Comparison of ENCODE assay signal across 30 cellular contexts in the genomic region with DNA sequence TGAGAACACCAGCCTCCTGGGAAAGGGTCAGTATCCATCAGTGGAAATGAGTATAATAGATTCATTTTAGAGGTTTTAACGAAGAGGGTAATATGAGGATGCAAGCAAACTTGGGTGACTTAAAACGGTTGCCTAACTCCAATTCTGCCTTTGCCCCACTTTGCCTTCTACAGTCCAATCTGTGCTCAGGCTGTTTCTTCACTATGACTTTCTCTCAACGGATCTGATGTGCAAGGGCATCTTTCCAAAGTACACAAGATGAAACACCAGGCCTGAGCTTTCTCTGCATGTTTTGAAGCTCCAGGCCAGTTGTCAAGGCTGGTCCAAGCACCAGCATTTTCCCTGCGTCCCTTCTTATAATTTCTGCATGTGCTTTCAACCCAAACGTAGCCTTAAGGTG.
DNase-seq lines count a peak whose midpoint lies in the region; FAIRE-seq and TF ChIP-seq lines count a peak whose summit lies in the region.
"Had no signal": no experiment of that assay in that cellular context is flagged by ENCODE, and none has a peak within 500 bp of the region (broad histone marks: within the 10 kb centered on the region; RNA-seq: fewer than 3 reads in every experiment).

No MANE protein-coding gene starts in this region.

- H3K9me3 ChIP-seq in OCI-LY3 (ENCODE audit: insufficient read depth, low read length) (no peaks in the 10 kb centered on the region), astrocyte (ENCODE audit: insufficient read depth, low read depth, low read length) (no peaks in the 10 kb centered on the region), smooth muscle cell (replicated peaks; ENCODE audit: low read depth) (no peaks in the 10 kb centered on the region)
- H3K9me3 ChIP-seq: breast epithelium, colonic mucosa, heart left ventricle, MG63, tibial artery had no signal

- peaks cover 7% of the 10 kb centered on the region for H3K4me1 Mint-ChIP-seq in astrocyte (ENCODE audit: low read depth, unreplicated experiment)
- H3K4me1 Mint-ChIP-seq: activated naive CD8-positive, alpha-beta T cell treated with anti-CD3 and anti-CD28 coated beads, Interleukin-2, amount 50 U/mL, for 24 hours; H9; stimulated activated naive CD8-positive, alpha-beta T cell treated with anti-CD3 and anti-CD28 coated beads, Interleukin-15, amount 100 ng/mL, for 72 hours had no signal

- no peak overlapping the region for H3K4me3 ChIP-seq in OCI-LY3 (ENCODE audit: low read length)
- H3K4me3 ChIP-seq in astrocyte (ENCODE audit: insufficient read depth, low read depth, low read length), result no peak overlapping the region
- no peak overlapping the region for H3K4me3 ChIP-seq in fibroblast of the aortic adventitia (ENCODE audit: low read depth, low read length)
- H3K4me3 ChIP-seq in smooth muscle cell, result no peak overlapping the region
- H3K4me3 ChIP-seq: BLaER1 treated with 17β-estradiol and CSF1 and Interleukin-3, amounts not matched to agents 10 nM and 100 nM; breast epithelium; colonic mucosa; heart left ventricle; MG63; tibial artery had no signal

- DNase-seq in astrocyte (ENCODE audit: low read depth), result peak; percentile 7
- DNase-seq in fibroblast of the aortic adventitia (ENCODE audit: low read depth), result peak; percentile 56
- DNase-seq in smooth muscle cell (lab: John Stamatoyannopoulos, UW; ENCODE audit: unreplicated experiment), result no peak
- no peak for DNase-seq in H54 (ENCODE audit: insufficient read length, low spot score)
- no peak for DNase-seq in activated naive CD4-positive, alpha-beta T cell treated with anti-CD3 and anti-CD28 coated beads, Interleukin-2, amount 50 U/mL, for 16 hours
- no peak for DNase-seq in COR-L47 (lab: John Stamatoyannopoulos, UW)
- DNase-seq: activated CD4-positive, alpha-beta memory T cell treated with anti-CD3 and anti-CD28 coated beads for 36 hours; activated CD4-positive, CD25-positive, alpha-beta regulatory T cell treated with anti-CD3 and anti-CD28 coated beads, Interleukin-2, amount 50 U/mL, for 72 hours; activated naive CD8-positive, alpha-beta T cell treated with anti-CD3 and anti-CD28 coated beads, Interleukin-2, amount 50 U/mL, for 24 hours; activated T-cell treated with anti-CD3 and anti-CD28 coated beads, Interleukin-2, amount 50 U/mL, for 72 hours; colonic mucosa; effector CD4-positive, alpha-beta T cell; foreskin keratinocyte; H9; heart left ventricle; KG1; MG63; NCI-H1105 treated with DMSO at 0.1 percent for 48 hours; NCI-H2029; NCI-H524; SHP77 treated with DMSO at 0.1 percent for 48 hours; small intestine; stimulated activated CD4-positive, alpha-beta T cell treated with anti-CD3 and anti-CD28 coated beads, Interleukin-2, amount 100 ng/mL, for 24 hours; stimulated activated naive CD8-positive, alpha-beta T cell treated with anti-CD3 and anti-CD28 coated beads, Interleukin-15, amount 100 ng/mL, for 72 hours; T-helper 2 cell; tibial artery had no signal

- no peak for TF ChIP-seq CTCF in OCI-LY3 (IDR thresholded peaks at IDR 0.05; ENCODE audit: low read depth, low read length)
- TF ChIP-seq CTCF in astrocyte (IDR thresholded peaks at IDR 0.05; ENCODE audit: insufficient read depth, low read depth, low read length), result no peak
- TF ChIP-seq CTCF in fibroblast of the aortic adventitia (IDR thresholded peaks at IDR 0.05; ENCODE audit: insufficient read depth, low read length), result no peak
- no peak for TF ChIP-seq CTCF in smooth muscle cell (IDR thresholded peaks at IDR 0.05; ENCODE audit: borderline replicate concordance, insufficient read depth, poor library complexity, severe bottlenecking)

- H3K4me2 ChIP-seq in OCI-LY3 (ENCODE audit: low read length) (peak overlapping the region; percentile 60), astrocyte (ENCODE audit: low read length) (no peak overlapping the region), smooth muscle cell (peak overlapping the region; percentile 16)
- H3K4me2 ChIP-seq: BLaER1 treated with 17β-estradiol and CSF1 and Interleukin-3, amounts not matched to agents 10 nM and 100 nM had no signal

- no peaks in the 10 kb centered on the region for H3K36me3 ChIP-seq in OCI-LY3 (replicated peaks; ENCODE audit: low read depth, low read length)
- H3K36me3 ChIP-seq in astrocyte (ENCODE audit: insufficient read depth, low read length), result no peaks in the 10 kb centered on the region
- H3K36me3 ChIP-seq in smooth muscle cell (ENCODE audit: low read depth), result no peaks in the 10 kb centered on the region
- H3K36me3 ChIP-seq: BLaER1 treated with 17β-estradiol and CSF1 and Interleukin-3, amounts not matched to agents 10 nM and 100 nM; breast epithelium; colonic mucosa; heart left ventricle; MG63; tibial artery had no signal

- H3K27me3 Mint-ChIP-seq in astrocyte (ENCODE audit: low read depth, unreplicated experiment), result no peaks in the 10 kb centered on the region
- H3K27me3 Mint-ChIP-seq: activated CD4-positive, alpha-beta memory T cell treated with anti-CD3 and anti-CD28 coated beads for 36 hours; activated naive CD8-positive, alpha-beta T cell treated with anti-CD3 and anti-CD28 coated beads, Interleukin-2, amount 50 U/mL, for 24 hours; stimulated activated naive CD8-positive, alpha-beta T cell treated with anti-CD3 and anti-CD28 coated beads, Interleukin-15, amount 100 ng/mL, for 72 hours had no signal

- H3K27ac ChIP-seq in OCI-LY3 (ENCODE audit: low read length) (no peak overlapping the region), astrocyte (ENCODE audit: low read depth, low read length) (no peak overlapping the region), smooth muscle cell (ENCODE audit: low read depth) (peak overlapping the region; percentile 37)
- H3K27ac ChIP-seq: BLaER1 treated with 17β-estradiol and CSF1 and Interleukin-3, amounts not matched to agents 10 nM and 100 nM; breast epithelium; colonic mucosa; foreskin keratinocyte; heart left ventricle; tibial artery had no signal

- H3K27me3 ChIP-seq in OCI-LY3 (ENCODE audit: low read depth, low read length) (no peaks in the 10 kb centered on the region; the same call in 1 of the 2 replicates), astrocyte (ENCODE audit: insufficient read depth, low read length) (no peaks in the 10 kb centered on the region), smooth muscle cell (ENCODE audit: low read depth) (no peaks in the 10 kb centered on the region)
- H3K27me3 ChIP-seq: foreskin keratinocyte, MG63, tibial artery had no signal

- no peaks in the 10 kb centered on the region for H3K9me3 Mint-ChIP-seq in astrocyte (ENCODE audit: unreplicated experiment)
- H3K9me3 Mint-ChIP-seq: activated CD4-positive, alpha-beta memory T cell treated with anti-CD3 and anti-CD28 coated beads for 36 hours; activated naive CD8-positive, alpha-beta T cell treated with anti-CD3 and anti-CD28 coated beads, Interleukin-2, amount 50 U/mL, for 24 hours; H9; nephron; stimulated activated naive CD8-positive, alpha-beta T cell treated with anti-CD3 and anti-CD28 coated beads, Interleukin-15, amount 100 ng/mL, for 72 hours had no signal

- H3K79me2 ChIP-seq in OCI-LY3 (ENCODE audit: low read length) (no peaks in the 10 kb centered on the region), astrocyte (ENCODE audit: insufficient read depth, low read length) (no peaks in the 10 kb centered on the region), smooth muscle cell (ENCODE audit: low read depth) (no peaks in the 10 kb centered on the region)

- FAIRE-seq in astrocyte (lab: Jason Lieb, UNC) (peak; percentile 81), H54 (lab: Jason Lieb, UNC) (no peak)
- FAIRE-seq: small intestine had no signal

- peaks cover 13% of the 10 kb centered on the region for H3K4me1 ChIP-seq in OCI-LY3 (ENCODE audit: low read length)
- H3K4me1 ChIP-seq in astrocyte (ENCODE audit: insufficient read depth, low read length), result no peaks in the 10 kb centered on the region
- H3K4me1 ChIP-seq in smooth muscle cell (ENCODE audit: low read depth), result no peaks in the 10 kb centered on the region
- H3K4me1 ChIP-seq: BLaER1 treated with 17β-estradiol and CSF1 and Interleukin-3, amounts not matched to agents 10 nM and 100 nM; breast epithelium; colonic mucosa; foreskin keratinocyte; heart left ventricle; tibial artery had no signal

- no peak overlapping the region for H3K4me3 Mint-ChIP-seq in astrocyte (ENCODE audit: unreplicated experiment)
- H3K4me3 Mint-ChIP-seq: activated CD4-positive, alpha-beta memory T cell treated with anti-CD3 and anti-CD28 coated beads for 36 hours; activated naive CD8-positive, alpha-beta T cell treated with anti-CD3 and anti-CD28 coated beads, Interleukin-2, amount 50 U/mL, for 24 hours; activated T-cell treated with anti-CD3 and anti-CD28 coated beads, Interleukin-2, amount 50 U/mL, for 72 hours; H9; nephron; stimulated activated naive CD8-positive, alpha-beta T cell treated with anti-CD3 and anti-CD28 coated beads, Interleukin-15, amount 100 ng/mL, for 72 hours had no signal

- H2AFZ ChIP-seq in OCI-LY3 (ENCODE audit: low read depth, low read length) (no peak overlapping the region), astrocyte (ENCODE audit: low read depth, low read length) (no peak overlapping the region), smooth muscle cell (ENCODE audit: low read depth) (no peak overlapping the region)

- H3K9ac ChIP-seq in OCI-LY3 (ENCODE audit: low read length), result no peak overlapping the region
- H3K9ac ChIP-seq in astrocyte (ENCODE audit: low read length), result no peak overlapping the region
- no peak overlapping the region for H3K9ac ChIP-seq in smooth muscle cell (ENCODE audit: low read depth)
- H3K9ac ChIP-seq: BLaER1 treated with 17β-estradiol and CSF1 and Interleukin-3, amounts not matched to agents 10 nM and 100 nM had no signal

- no peak for TF ChIP-seq POLR2A in H54 (IDR thresholded peaks at IDR 0.05; ENCODE audit: low read depth, low read length)

- WGBS in smooth muscle cell (ENCODE audit: low lambda C conversion rate), result 50% methylated on average over 5 of the region's 5 CpGs

- H4K20me1 ChIP-seq in OCI-LY3 (ENCODE audit: insufficient read depth, low read length), result no peaks in the 10 kb centered on the region
- no peaks in the 10 kb centered on the region for H4K20me1 ChIP-seq in astrocyte (ENCODE audit: insufficient read depth, low read length)
- H4K20me1 ChIP-seq in smooth muscle cell (ENCODE audit: low read depth), result no peaks in the 10 kb centered on the region
- H4K20me1 ChIP-seq: BLaER1 treated with 17β-estradiol and CSF1 and Interleukin-3, amounts not matched to agents 10 nM and 100 nM had no signal

- H3K36me3 Mint-ChIP-seq in astrocyte (ENCODE audit: low read depth, unreplicated experiment), result no peaks in the 10 kb centered on the region
- H3K36me3 Mint-ChIP-seq: activated CD4-positive, alpha-beta memory T cell treated with anti-CD3 and anti-CD28 coated beads for 36 hours had no signal

- no peaks in the 10 kb centered on the region for H3F3A ChIP-seq in smooth muscle cell (ENCODE audit: low read depth)

- H3K27ac Mint-ChIP-seq in astrocyte (ENCODE audit: unreplicated experiment), result no peak overlapping the region
- H3K27ac Mint-ChIP-seq: activated CD4-positive, alpha-beta memory T cell treated with anti-CD3 and anti-CD28 coated beads for 36 hours; activated naive CD8-positive, alpha-beta T cell treated with anti-CD3 and anti-CD28 coated beads, Interleukin-2, amount 50 U/mL, for 24 hours; activated T-cell treated with anti-CD3 and anti-CD28 coated beads, Interleukin-2, amount 50 U/mL, for 72 hours; H9; nephron; stimulated activated naive CD8-positive, alpha-beta T cell treated with anti-CD3 and anti-CD28 coated beads, Interleukin-15, amount 100 ng/mL, for 72 hours had no signal

Comparison
In these comparisons a context has a peak if more than half of its experiments do, and no peak if none do; other contexts are left out.
1. DNase-seq: peak in astrocyte (single experiment) and fibroblast of the aortic adventitia (single experiment); none in smooth muscle cell (single experiment), H54 (single experiment), activated naive CD4-positive, alpha-beta T cell treated with anti-CD3 and anti-CD28 coated beads, Interleukin-2, amount 50 U/mL, for 16 hours (single experiment) and COR-L47 (single experiment).